In the genomic region with DNA sequence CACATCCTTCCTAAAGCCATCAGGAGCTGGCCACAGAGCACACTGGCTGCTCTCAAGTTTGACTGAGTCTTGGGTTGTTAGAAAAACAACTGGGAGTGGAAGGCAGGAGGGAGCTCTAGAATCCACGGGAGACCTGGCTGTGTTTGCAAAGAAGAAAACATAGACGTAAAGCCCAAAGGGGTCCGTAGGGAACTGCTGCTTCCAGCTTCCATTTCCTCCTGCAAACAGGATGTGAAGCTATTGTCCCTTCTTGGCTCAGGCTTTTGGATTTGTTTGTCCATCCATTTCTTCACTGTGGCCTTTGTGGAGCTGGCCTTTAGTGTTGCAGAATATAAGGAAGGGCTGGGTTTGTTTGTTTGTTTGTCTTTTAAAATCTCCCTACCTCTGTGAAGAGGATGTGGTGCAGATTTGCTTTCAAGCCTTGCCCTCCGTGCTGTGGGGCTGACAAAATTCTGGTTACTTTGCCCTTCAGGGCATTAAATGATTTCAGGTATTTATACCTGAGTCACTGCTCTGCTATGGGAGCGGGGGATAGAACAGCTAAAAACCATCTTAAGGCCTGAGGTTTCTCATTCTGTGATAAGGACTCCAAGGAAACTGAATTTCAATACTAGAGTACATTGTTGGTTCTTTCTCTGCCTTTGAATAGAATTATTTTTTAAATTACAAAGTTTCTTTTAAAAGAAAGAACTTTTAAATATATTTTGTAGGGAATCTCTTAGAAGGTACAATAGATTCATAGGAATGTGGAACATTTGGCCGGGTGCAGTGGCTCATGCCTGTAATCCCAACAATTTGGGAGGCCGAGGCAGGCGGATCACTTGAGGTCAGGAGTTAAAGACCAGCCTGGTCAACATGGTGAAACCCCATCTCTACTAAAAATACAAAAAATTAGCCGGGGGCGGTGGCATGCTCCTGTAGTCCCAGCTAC, we compare ENCODE assay signal across 8 cellular contexts.
DNase-seq lines count a peak whose midpoint lies in the region; ATAC-seq and TF ChIP-seq lines count a peak whose summit lies in the region.

No MANE protein-coding gene starts in this region.

- intact Hi-C loops in CD14-positive monocyte (cut with micrococcal nuclease), result no loop called here

- H3K4me3 ChIP-seq in epithelial cell of esophagus (ENCODE audit: low read length), result no peak overlapping the region

- H3K36me3 Mint-ChIP-seq in nephron progenitor cell (ENCODE audit: low read depth) (peaks cover 33% of the 10 kb centered on the region), CD14-positive monocyte (peaks cover 4 to 16% of the 10 kb centered on the region in 2 donors)
- H3K36me3 Mint-ChIP-seq in stimulated activated memory B cell treated with anti-CD40 and anti-IgM and Interleukin-4, amounts not matched to agents 10 μg/mL and 1 μg/mL and 100 μg/mL, for 72 hours, result peaks cover 2% of the 10 kb centered on the region

- H3K27ac Mint-ChIP-seq in nephron progenitor cell (peak overlapping the region; percentile 30), CD14-positive monocyte (peak overlapping the region in 1 of 7 donors; percentile 20)
- H3K27ac Mint-ChIP-seq in stimulated activated memory B cell treated with anti-CD40 and anti-IgM and Interleukin-4, amounts not matched to agents 10 μg/mL and 1 μg/mL and 100 μg/mL, for 72 hours, result no peak overlapping the region

- H3K4me3 Mint-ChIP-seq in nephron progenitor cell, result no peak overlapping the region
- H3K4me3 Mint-ChIP-seq in CD14-positive monocyte, result no peak overlapping the region
- H3K4me3 Mint-ChIP-seq in stimulated activated memory B cell treated with anti-CD40 and anti-IgM and Interleukin-4, amounts not matched to agents 10 μg/mL and 1 μg/mL and 100 μg/mL, for 72 hours, result no peak overlapping the region

- peaks cover 38% of the 10 kb centered on the region for H3K4me1 Mint-ChIP-seq in nephron progenitor cell
- H3K4me1 Mint-ChIP-seq in CD14-positive monocyte, result peaks cover 27% of the 10 kb centered on the region
- H3K4me1 Mint-ChIP-seq in stimulated activated memory B cell treated with anti-CD40 and anti-IgM and Interleukin-4, amounts not matched to agents 10 μg/mL and 1 μg/mL and 100 μg/mL, for 72 hours, result peaks cover 6% of the 10 kb centered on the region

- peaks cover 5% of the 10 kb centered on the region for H3K9me3 Mint-ChIP-seq in nephron progenitor cell
- no peaks in the 10 kb centered on the region for H3K9me3 Mint-ChIP-seq in CD14-positive monocyte
- H3K9me3 Mint-ChIP-seq in stimulated activated memory B cell treated with anti-CD40 and anti-IgM and Interleukin-4, amounts not matched to agents 10 μg/mL and 1 μg/mL and 100 μg/mL, for 72 hours, result no peaks in the 10 kb centered on the region

- DNase-seq in NCI-H748 treated with DMSO at 0.1 percent for 48 hours (lab: John Stamatoyannopoulos, UW) (peak; percentile 48), epithelial cell of esophagus (ENCODE audit: low read depth) (peak; percentile 72), nephron progenitor cell (no peak), CD14-positive monocyte (ENCODE audit: low spot score) (no peak), epidermal melanocyte (ENCODE audit: insufficient read length, low spot score) (no peak), NCI-H524 (lab: John Stamatoyannopoulos, UW) (no peak)

- TF ChIP-seq CTCF in 22Rv1 (IDR thresholded peaks at IDR 0.05) (no peak), epithelial cell of esophagus (IDR thresholded peaks at IDR 0.05; ENCODE audit: insufficient read depth, low read depth, low read length, missing control alignments) (no peak), nephron progenitor cell (IDR thresholded peaks at IDR 0.05) (no peak), CD14-positive monocyte (IDR thresholded peaks at IDR 0.05) (no peak)

- ATAC-seq in stimulated activated memory B cell treated with anti-CD40 and anti-IgM and Interleukin-4, amounts not matched to agents 10 μg/mL and 1 μg/mL and 100 μg/mL, for 72 hours, result no peak

- H3K27me3 Mint-ChIP-seq in nephron progenitor cell (ENCODE audit: low read depth, poor library complexity) (no peaks in the 10 kb centered on the region), CD14-positive monocyte (ENCODE audit: low read depth in 3 of 3) (no peaks in the 10 kb centered on the region)
- no peaks in the 10 kb centered on the region for H3K27me3 Mint-ChIP-seq in stimulated activated memory B cell treated with anti-CD40 and anti-IgM and Interleukin-4, amounts not matched to agents 10 μg/mL and 1 μg/mL and 100 μg/mL, for 72 hours

- peak overlapping the region; percentile 49 for H3K27ac ChIP-seq in 22Rv1

Comparison
In these comparisons a context has a peak if more than half of its experiments do, and no peak if none do; other contexts are left out.
1. DNase-seq: peak in NCI-H748 treated with DMSO at 0.1 percent for 48 hours (single experiment) and epithelial cell of esophagus (single experiment); none in nephron progenitor cell (single experiment), CD14-positive monocyte (single experiment), epidermal melanocyte (single experiment) and NCI-H524 (0 of 2).